In genomic region chr11:28878025-28878424, GRCh38 we compare ENCODE assay signal across 19 cellular contexts.
DNase-seq lines count a peak whose midpoint lies in the region; ATAC-seq and TF ChIP-seq lines count a peak whose summit lies in the region.
"Had no signal": no experiment of that assay in that cellular context is flagged by ENCODE, and none has a peak within 500 bp of the region (broad histone marks: within the 10 kb centered on the region; RNA-seq: fewer than 3 reads in every experiment).

No MANE protein-coding gene starts in this region.

- POLR2A ChIA-PET in MCF 10A (lab: Yijun Ruan, JAX): interaction anchor here (0.7 to 2.1 kb wide), 4 partner anchors 12 to 47 kb away, joined by 3 to 8 read pairs (median 4); no protein-coding TSS in a partner anchor

- no peak for TF ChIP-seq POLR2A in breast epithelium (IDR thresholded peaks at IDR 0.05)

- CTCF ChIA-PET in MCF 10A (lab: Yijun Ruan, JAX): interaction anchor here (0.6 to 1.1 kb wide), 2 partner anchors 17 to 1580 kb away, joined by 3 to 4 read pairs; no protein-coding TSS in a partner anchor

- in situ Hi-C loops in brain microvascular endothelial cell (cut with HindIII; ENCODE audit: low pct_ligation_motif_present, low sequenced_read_pairs): no loop called here

- peaks cover 9% of the 10 kb centered on the region for H3K4me1 Mint-ChIP-seq in MCF 10A (ENCODE audit: insufficient read depth, unreplicated experiment)

- H3K9me3 ChIP-seq in breast epithelium: peaks cover 0 to 8% of the 10 kb centered on the region in 2 donors
- no peaks in the 10 kb centered on the region for H3K9me3 ChIP-seq in RWPE2 (ENCODE audit: severe bottlenecking)
- H3K9me3 ChIP-seq: lower lobe of right lung, upper lobe of right lung had no signal

- ATAC-seq in RWPE2 (ENCODE audit: low read depth) (peak; percentile 58), HG02840 (IDR thresholded peaks at IDR 0.05; ENCODE audit: low FRiP score, unreplicated experiment) (no peak)
- ATAC-seq: lower lobe of right lung, upper lobe of right lung had no signal

- H3K4me3 ChIP-seq in breast epithelium (no peak overlapping the region), RWPE2 (ENCODE audit: severe bottlenecking) (no peak overlapping the region), brain microvascular endothelial cell (ENCODE audit: low read depth, low read length) (no peak overlapping the region)
- H3K4me3 ChIP-seq: coronary artery, hepatocyte, lower lobe of right lung, upper lobe of right lung had no signal

- H3K9me3 Mint-ChIP-seq in MCF 10A (ENCODE audit: unreplicated experiment): peaks cover 8% of the 10 kb centered on the region

- H3K27ac ChIP-seq in breast epithelium (no peak overlapping the region), RWPE2 (ENCODE audit: poor library complexity, severe bottlenecking) (peak overlapping the region; percentile 65), brain microvascular endothelial cell (no peak overlapping the region)
- H3K27ac ChIP-seq: C4-2B, coronary artery, hepatocyte, lower lobe of right lung, upper lobe of right lung had no signal

- DNase-seq in MCF 10A (ENCODE audit: unreplicated experiment): peak; percentile 75
- DNase-seq in breast epithelium (ENCODE audit: low spot score in 2 of 2): no peak
- DNase-seq in RWPE2 (ENCODE audit: low spot score): no peak
- DNase-seq in fibroblast of peridontal ligament (ENCODE audit: extremely low read depth): peak; percentile 28
- no peak for DNase-seq in brain microvascular endothelial cell
- no peak for DNase-seq in NCI-H345 treated with DMSO at 0.1 percent for 48 hours (lab: John Stamatoyannopoulos, UW; ENCODE audit: unreplicated experiment)
- DNase-seq in activated effector memory CD4-positive, alpha-beta T cell treated with anti-CD3 and anti-CD28 coated beads, Interleukin-2, amount 50 U/mL, for 16 hours: no peak
- DNase-seq: activated CD4-positive, alpha-beta T cell treated with anti-CD3 and anti-CD28 coated beads for 4 hours; lower lobe of right lung; NCI-H2107; NCI-H524; retina; Right ventricle myocardium superior; upper lobe of right lung had no signal

- TF ChIP-seq CTCF in MCF 10A (IDR thresholded peaks at IDR 0.05; ENCODE audit: unreplicated experiment) (no peak), breast epithelium (IDR thresholded peaks at IDR 0.05) (no peak), RWPE2 (IDR thresholded peaks at IDR 0.05; ENCODE audit: poor library complexity, severe bottlenecking) (no peak), brain microvascular endothelial cell (IDR thresholded peaks at IDR 0.05; ENCODE audit: low read depth, low read length, missing control alignments) (no peak)

- BruUV-seq in MCF 10A (replicated peaks; lab: Mats Ljungman, UMichigan): no TSS peak

- H3K36me3 ChIP-seq in breast epithelium: no peaks in the 10 kb centered on the region
- no peaks in the 10 kb centered on the region for H3K36me3 ChIP-seq in RWPE2 (ENCODE audit: low read depth)
- no peaks in the 10 kb centered on the region for H3K36me3 ChIP-seq in brain microvascular endothelial cell (replicated peaks)
- H3K36me3 ChIP-seq: lower lobe of right lung, upper lobe of right lung had no signal

- H3K4me3 Mint-ChIP-seq in MCF 10A (ENCODE audit: unreplicated experiment): no peak overlapping the region
- H3K4me3 Mint-ChIP-seq: activated naive CD8-positive, alpha-beta T cell had no signal

- no peaks in the 10 kb centered on the region for H3K27me3 ChIP-seq in breast epithelium
- H3K27me3 ChIP-seq in RWPE2 (ENCODE audit: insufficient read depth, poor library complexity, severe bottlenecking): no peaks in the 10 kb centered on the region
- no peaks in the 10 kb centered on the region for H3K27me3 ChIP-seq in brain microvascular endothelial cell (replicated peaks)
- H3K27me3 ChIP-seq: hepatocyte, upper lobe of right lung had no signal

- intact Hi-C loops in MCF 10A (cut with micrococcal nuclease): no loop called here
- intact Hi-C loops in breast epithelium (cut with DNase I; ENCODE audit: low total_unique reads): no loop called here

- no peaks in the 10 kb centered on the region for H3K27me3 Mint-ChIP-seq in MCF 10A (ENCODE audit: insufficient read depth, unreplicated experiment)
- H3K27me3 Mint-ChIP-seq: activated naive CD8-positive, alpha-beta T cell had no signal

- no peaks in the 10 kb centered on the region for H3K36me3 Mint-ChIP-seq in MCF 10A (ENCODE audit: insufficient read depth, unreplicated experiment)
- H3K36me3 Mint-ChIP-seq: activated naive CD8-positive, alpha-beta T cell had no signal

- no peaks in the 10 kb centered on the region for H3K4me1 ChIP-seq in breast epithelium
- peaks cover 28% of the 10 kb centered on the region for H3K4me1 ChIP-seq in RWPE2 (ENCODE audit: insufficient read depth, poor library complexity, severe bottlenecking)
- H3K4me1 ChIP-seq: lower lobe of right lung, upper lobe of right lung had no signal

- peak overlapping the region; percentile 83 for H3K27ac Mint-ChIP-seq in MCF 10A (ENCODE audit: low read depth, unreplicated experiment)
- H3K27ac Mint-ChIP-seq: activated naive CD8-positive, alpha-beta T cell had no signal

Comparison
In these comparisons a context has a peak if more than half of its experiments do, and no peak if none do; other contexts are left out.
1. DNase-seq: peak in MCF 10A (single experiment) and fibroblast of peridontal ligament (single experiment); none in breast epithelium (0 of 2), RWPE2 (single experiment), brain microvascular endothelial cell (single experiment), NCI-H345 treated with DMSO at 0.1 percent for 48 hours (single experiment) and activated effector memory CD4-positive, alpha-beta T cell treated with anti-CD3 and anti-CD28 coated beads, Interleukin-2, amount 50 U/mL, for 16 hours (single experiment).